Comparison of ENCODE assay signal across 8 cellular contexts in the genomic region with DNA sequence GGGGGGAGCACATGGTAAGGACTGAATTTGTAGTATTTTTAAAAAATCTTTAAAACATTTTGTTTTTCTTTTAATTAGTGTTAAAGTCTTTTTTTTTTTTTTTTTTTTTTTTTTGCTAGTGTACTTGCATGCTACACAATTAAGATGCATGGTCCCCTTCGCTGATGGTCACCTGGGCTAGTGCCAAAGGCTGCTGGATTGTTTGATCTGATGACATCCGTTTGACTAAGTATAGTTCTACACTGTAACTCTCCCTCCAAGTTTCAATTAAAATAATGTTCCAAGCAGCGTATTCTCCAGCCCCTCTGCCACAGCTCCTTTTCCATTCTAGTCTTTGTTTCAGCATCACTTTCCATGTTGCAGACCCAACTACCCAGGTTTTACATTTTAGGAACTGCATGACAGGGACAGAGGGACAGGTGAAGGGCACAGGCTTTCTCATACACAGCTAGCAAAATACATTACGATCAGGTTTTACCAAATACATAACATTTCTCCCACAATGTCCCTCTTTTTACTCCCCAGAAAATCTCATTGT. TPM values are rescaled to one million over a fixed set of nuclear protein-coding genes. Genes with fewer than 3 reads are reported as not detected.
DNase-seq lines count a peak whose midpoint lies in the region; ATAC-seq, FAIRE-seq and TF ChIP-seq lines count a peak whose summit lies in the region.

No MANE protein-coding gene starts in this region.

- POLR2A ChIA-PET in A673 (lab: Charles Lee; ENCODE audit: low non-redundant PET), result no interaction called here

- H3K27ac ChIP-seq in A673 (ENCODE audit: low read depth, low read length, poor library complexity, severe bottlenecking) (peak overlapping the region; percentile 93), body of pancreas (peak overlapping the region; percentile 35 to 90 (median 84)), aorta (ENCODE audit: low read depth in 1 of 2, low read length in 2 of 2) (peak overlapping the region; percentile 57 to 75)

- no peak for DNase-seq in A673 (ENCODE audit: low spot score)
- no peak for DNase-seq in H54 (ENCODE audit: insufficient read length, low spot score)
- peak in 2 of 4 donors; percentile 10 to 26 for DNase-seq in body of pancreas
- DNase-seq in lung microvascular endothelial cell (ENCODE audit: low read depth in 2 of 2), result peak; percentile 4 to 7
- DNase-seq in aorta, result no peak
- no peak for DNase-seq in HPDE6-E6E7 (ENCODE audit: extremely low spot score)
- no peak for DNase-seq in cerebellum (ENCODE audit: low spot score)
- no peak for DNase-seq in stimulated activated CD4-positive, alpha-beta T cell treated with anti-CD3 and anti-CD28 coated beads, Interleukin-1b, Interleukin-23, amount 100 ng/mL, for 48 hours

- H3K4me1 ChIP-seq in A673 (ENCODE audit: insufficient read depth, low read length, poor library complexity, severe bottlenecking) (peaks cover 28% of the 10 kb centered on the region), body of pancreas (peaks cover 16% of the 10 kb centered on the region), aorta (ENCODE audit: control insufficient read depth in 1 of 2, insufficient read depth in 2 of 2, low read length in 2 of 2) (peaks cover 0 to 9% of the 10 kb centered on the region in 2 donors)

- TF ChIP-seq POLR2A in H54 (IDR thresholded peaks at IDR 0.05; ENCODE audit: low read depth, low read length), result no peak
- no peak for TF ChIP-seq POLR2A in body of pancreas (IDR thresholded peaks at IDR 0.05)

- CTCF ChIA-PET in A673 (lab: Charles Lee), result no interaction called here

- H3K9me3 ChIP-seq in A673 (ENCODE audit: low read depth, low read length, poor library complexity, severe bottlenecking) (no peaks in the 10 kb centered on the region), body of pancreas (no peaks in the 10 kb centered on the region), aorta (ENCODE audit: control insufficient read depth, low read length) (no peaks in the 10 kb centered on the region)

- no TSS peak for BruUV-seq in A673 (replicated peaks; lab: Mats Ljungman, UMichigan)

- H3K27me3 ChIP-seq in A673 (replicated peaks; ENCODE audit: insufficient read depth, low read depth, low read length, poor library complexity) (no peaks in the 10 kb centered on the region), body of pancreas (no peaks in the 10 kb centered on the region), aorta (ENCODE audit: control insufficient read depth in 1 of 2, insufficient read depth in 2 of 2, low read length in 1 of 2) (no peaks in the 10 kb centered on the region)

- FAIRE-seq in H54 (lab: Jason Lieb, UNC), result peak; percentile 20

- no peak for TF ChIP-seq CTCF in A673 (conservative IDR thresholded peaks at IDR 0.05; ENCODE audit: low read depth, low read length)
- no peak for TF ChIP-seq CTCF in body of pancreas (IDR thresholded peaks at IDR 0.05)

- H3K36me3 ChIP-seq in A673 (ENCODE audit: insufficient read depth, low read length, poor library complexity, severe bottlenecking) (no peaks in the 10 kb centered on the region), body of pancreas (replicated peaks in 1 of 2; ENCODE audit: insufficient read depth in 1 of 2, low read depth in 2 of 2) (no peaks in the 10 kb centered on the region), aorta (ENCODE audit: control insufficient read depth in 1 of 2, insufficient read depth in 2 of 2, low read length in 1 of 2) (no peaks in the 10 kb centered on the region)

- intact Hi-C loops in A673 (cut with micrococcal nuclease; ENCODE audit: unreplicated experiment), result loop anchor here (1.0 to 10.0 kb wide), 2 partner anchors 80 to 479 kb away; no protein-coding TSS in a partner anchor
- intact Hi-C loops in body of pancreas (cut with DNase I), result no loop called here
- intact Hi-C loops in aorta (cut with DNase I), result loop anchor here in 1 of 2 donors (10.0 kb wide), 1 partner anchor 81 kb away; no protein-coding TSS in a partner anchor

- ATAC-seq in body of pancreas (no peak), aorta (ENCODE audit: low FRiP score) (no peak)

- H3K4me3 ChIP-seq in A673 (ENCODE audit: low read depth, low read length, poor library complexity, severe bottlenecking), result peak overlapping the region; percentile 98
- peak overlapping the region; percentile 44 to 62 for H3K4me3 ChIP-seq in body of pancreas
- H3K4me3 ChIP-seq in aorta (ENCODE audit: low read length in 2 of 2), result peak overlapping the region in 1 of 2 donors; percentile 89

- WGBS in body of pancreas, 2 donors, result 4 to 7% methylated on average over 4 of the region's 4 CpGs
- 9 to 12% methylated on average over 4 of the region's 4 CpGs for WGBS in aorta, 2 donors

RNA-seq across cellular contexts. Expression of a gene that starts 0.9 kb away (rescaled TPM):
- total RNA-seq in A673 (2021), result 34.1 and 36.5 TPM in 2 replicates
- 1 to 10 TPM; 6.9 to 8.8 TPM for total RNA-seq in body of pancreas
- total RNA-seq in lung microvascular endothelial cell, result 0.79 and 4.8 TPM in 2 replicates
- 10 to 100 TPM; 18.2 to 22.5 TPM for total RNA-seq in aorta
- 10 to 100 TPM in 1 of 2 donors, 1 to 10 TPM in 1; 8.1 to 16.8 TPM for polyA plus RNA-seq in aorta
- 21.4 TPM for total RNA-seq in cerebellum

Comparison
In these comparisons a context has a peak if more than half of its experiments do, and no peak if none do; other contexts are left out.
1. DNase-seq: peak in lung microvascular endothelial cell (2 of 2); none in A673 (single experiment), H54 (single experiment), aorta (0 of 2), HPDE6-E6E7 (single experiment), cerebellum (single experiment) and stimulated activated CD4-positive, alpha-beta T cell treated with anti-CD3 and anti-CD28 coated beads, Interleukin-1b, Interleukin-23, amount 100 ng/mL, for 48 hours (single experiment).
2. Peak in every context shown above with its lines, with median percentiles within 50 percentile points of each other: H3K27ac ChIP-seq.